In the genomic region with DNA sequence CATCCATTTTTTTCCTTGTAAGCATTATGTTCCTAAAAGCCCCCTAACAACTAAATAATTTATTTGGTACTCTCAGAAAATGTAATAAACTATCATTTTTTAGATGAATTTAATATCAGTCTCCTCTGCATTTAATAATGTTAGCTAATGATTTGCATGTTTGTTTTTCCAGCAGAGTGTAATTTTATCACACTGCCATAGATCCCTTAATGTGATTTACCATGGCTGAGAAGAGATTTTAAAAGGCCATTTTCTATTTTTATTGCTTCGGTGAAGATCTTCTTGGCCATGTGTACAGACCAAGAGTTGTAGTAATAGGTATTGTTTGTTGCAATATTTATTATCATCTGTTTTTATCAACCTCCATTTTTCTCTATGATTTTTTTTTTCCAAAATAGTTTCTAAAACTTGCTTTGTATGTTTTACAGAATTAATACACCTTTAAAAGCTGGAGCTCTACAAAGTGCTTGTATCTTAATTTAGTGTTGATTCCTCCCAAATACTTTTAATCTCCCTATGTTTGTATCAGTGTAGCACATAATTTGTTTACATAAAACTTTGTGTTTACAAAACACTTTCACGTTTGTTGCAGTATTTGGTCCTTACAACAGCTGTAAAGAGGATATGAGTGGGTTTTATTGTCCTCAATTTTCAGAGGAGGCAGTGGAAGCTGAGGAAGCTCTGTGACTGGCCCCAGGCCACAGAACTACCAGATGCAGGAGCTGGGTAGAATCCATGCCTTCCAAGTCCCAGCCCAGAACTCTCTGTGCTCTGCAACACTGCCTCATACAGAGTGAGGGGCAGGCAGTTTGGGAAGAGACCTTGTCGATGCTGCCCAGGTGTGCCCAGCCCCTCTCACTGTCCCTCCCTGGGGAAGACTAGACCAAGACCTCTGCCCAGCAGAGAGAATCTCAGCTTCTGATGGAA, we compare ENCODE assay signal across 20 cellular contexts. TPM values are rescaled to one million over a fixed set of nuclear protein-coding genes. Genes with fewer than 3 reads are reported as not detected.
DNase-seq lines count a peak whose midpoint lies in the region; ATAC-seq and TF ChIP-seq lines count a peak whose summit lies in the region.
"Had no signal": no experiment of that assay in that cellular context is flagged by ENCODE, and none has a peak within 500 bp of the region (broad histone marks: within the 10 kb centered on the region; RNA-seq: fewer than 3 reads in every experiment).

No MANE protein-coding gene starts in this region.

- no peak for TF ChIP-seq CTCF in HEK293 (tag by site-specific recombination; IDR thresholded peaks at IDR 0.05)
- TF ChIP-seq CTCF in WERI-Rb-1 (IDR thresholded peaks at IDR 0.05; ENCODE audit: low read depth, low read length) = no peak

- POLR2A ChIA-PET in HEK293 (lab: Yijun Ruan, JAX) = no interaction called here

- H3K36me3 ChIP-seq in HEK293 (ENCODE audit: control insufficient read depth in 2 of 2, insufficient read depth in 1 of 2, low read length in 2 of 2) (peaks cover 0 to 37% of the 10 kb centered on the region in 2 experiments; a peak in 1 of 3 replicates), WERI-Rb-1 (no peaks in the 10 kb centered on the region; the same call in 1 of the 2 replicates), rectal smooth muscle tissue (ENCODE audit: control insufficient read depth, insufficient read depth, low read length) (peaks cover 14% of the 10 kb centered on the region)

- H3K4me1 ChIP-seq in HEK293 (ENCODE audit: control insufficient read depth, insufficient read depth, low read length) (no peaks in the 10 kb centered on the region), rectal smooth muscle tissue (ENCODE audit: control insufficient read depth, insufficient read depth, low read length) (peaks cover 65% of the 10 kb centered on the region)

- no peak overlapping the region for H3K4me3 ChIP-seq in HEK293 (ENCODE audit: low read depth, low read length)
- no peak overlapping the region for H3K4me3 ChIP-seq in WERI-Rb-1 (ENCODE audit: low read depth, low read length)
- no peak overlapping the region for H3K4me3 ChIP-seq in rectal smooth muscle tissue (ENCODE audit: low read length)

- no peak overlapping the region for H3K9ac ChIP-seq in rectal smooth muscle tissue (ENCODE audit: low read length)

- H3K27ac ChIP-seq in HEK293 (ENCODE audit: extremely low read depth, low read depth, low read length) (no peak overlapping the region), WERI-Rb-1 (peak overlapping the region; percentile 30), rectal smooth muscle tissue (ENCODE audit: low read depth, low read length) (peak overlapping the region; percentile 86)

- CTCF ChIA-PET in HEK293 (lab: Yijun Ruan, JAX) = interaction anchor here (0.6 to 2.0 kb wide), 2 partner anchors 65 to 166 kb away, joined by 4 read pairs; no protein-coding TSS in a partner anchor

- no peak for ATAC-seq in HG03354 (IDR thresholded peaks at IDR 0.05; ENCODE audit: poor library complexity, severe bottlenecking, unreplicated experiment)
- no peak for ATAC-seq in left lobe of liver
- ATAC-seq: T-helper 17 cell had no signal

- H3K9me3 ChIP-seq in HEK293 (ENCODE audit: control insufficient read depth, insufficient read depth, low read depth, low read length) = no peaks in the 10 kb centered on the region
- no peaks in the 10 kb centered on the region for H3K9me3 ChIP-seq in WERI-Rb-1 (ENCODE audit: severe bottlenecking)

- H3K27me3 ChIP-seq in WERI-Rb-1 (ENCODE audit: insufficient read depth, low read depth, severe bottlenecking) (no peaks in the 10 kb centered on the region), rectal smooth muscle tissue (ENCODE audit: control insufficient read depth, insufficient read depth, low read length) (no peaks in the 10 kb centered on the region)

- no peak for DNase-seq in WERI-Rb-1
- DNase-seq in hypothalamus (lab: John Stamatoyannopoulos, UW) = peak in 30 of 51 donors; percentile 6 to 73 (median 29)
- no peak for DNase-seq in stimulated activated CD4-positive, alpha-beta T cell treated with anti-CD3 and anti-CD28 coated beads, Interleukin-12 subunit alpha, Interleukin-12 subunit beta, amount 100 ng/mL, for 4 hours
- DNase-seq in NCI-H2227 treated with DMSO at 0.1 percent for 48 hours (lab: John Stamatoyannopoulos, UW) = no peak
- DNase-seq in left lobe of liver (ENCODE audit: low spot score) = no peak
- DNase-seq: ACHN; activated B cell treated with CpG ODN at 0.5 μM for 24 hours; CD8-positive, alpha-beta memory T cell; DMS79 treated with DMSO at 0.1 percent for 48 hours; endodermal cell; foreskin fibroblast; HCEC 1CT; NCI-H1436 treated with DMSO at 0.1 percent for 48 hours; NCI-H2171 treated with DMSO at 0.1 percent for 48 hours; SHP77; stimulated activated naive CD4-positive, alpha-beta T cell treated with Interleukin-2 at 50 U/mL for 16 hours; T-helper 17 cell had no signal

TF ChIP-seq in HEK293, 187 proteins besides CTCF, POLR2A, EP300 and RAD21:
- no peak for TF ChIP-seq REPIN1 (tag by site-specific recombination; IDR thresholded peaks at IDR 0.05; ENCODE audit: low read depth)
- TF ChIP-seq TCF7L2 (IDR thresholded peaks at IDR 0.05; ENCODE audit: borderline replicate concordance, low read depth, low read length) = no peak
- no peak for TF ChIP-seq ZNF19 (tag by site-specific recombination; IDR thresholded peaks at IDR 0.05; ENCODE audit: low read depth)
- TF ChIP-seq ZBTB20 (tag by site-specific recombination; IDR thresholded peaks at IDR 0.05) = peak; percentile 32; the same call in 1 of the 2 replicates
- TF ChIP-seq ZNF571 (tag by site-specific recombination; IDR thresholded peaks at IDR 0.05) = no peak
- TF ChIP-seq ZSCAN16 (tag by site-specific recombination; IDR thresholded peaks at IDR 0.05) = no peak
- TF ChIP-seq ZBTB6 (tag by site-specific recombination; IDR thresholded peaks at IDR 0.05) = no peak
- no peak for TF ChIP-seq ZNF311 (tag by site-specific recombination; IDR thresholded peaks at IDR 0.05; ENCODE audit: borderline replicate concordance)
- no peak for TF ChIP-seq ZNF473 (tag by site-specific recombination; IDR thresholded peaks at IDR 0.05)
- no peak for TF ChIP-seq ZNF530 (tag by site-specific recombination; IDR thresholded peaks at IDR 0.05; ENCODE audit: low read depth)
- TF ChIP-seq IKZF3 (tag by site-specific recombination; IDR thresholded peaks at IDR 0.05) = no peak
- TF ChIP-seq GLI4 (tag by site-specific recombination; IDR thresholded peaks at IDR 0.05) = no peak
- TF ChIP-seq ZNF623 (tag by site-specific recombination; IDR thresholded peaks at IDR 0.05) = no peak
- no peak for TF ChIP-seq ZNF423 (tag by site-specific recombination; IDR thresholded peaks at IDR 0.05)
- peak; percentile 23; the same call in 1 of the 2 replicates for TF ChIP-seq ZBTB17 (tag by site-specific recombination; IDR thresholded peaks at IDR 0.05)
- TF ChIP-seq BCL11B (tag by site-specific recombination; IDR thresholded peaks at IDR 0.05; ENCODE audit: low read depth) = no peak
- no peak for TF ChIP-seq ZNF292 (tag by site-specific recombination; IDR thresholded peaks at IDR 0.05; ENCODE audit: borderline replicate concordance, low read depth)
- no peak for TF ChIP-seq ZNF10 (tag by site-specific recombination; IDR thresholded peaks at IDR 0.05)
- TF ChIP-seq ZNF621 (tag by site-specific recombination; IDR thresholded peaks at IDR 0.05) = no peak
- TF ChIP-seq ZNF146 (tag by site-specific recombination; IDR thresholded peaks at IDR 0.05) = no peak
- no peak for TF ChIP-seq ZFP69B (tag by site-specific recombination; IDR thresholded peaks at IDR 0.05)
- TF ChIP-seq, protein P1, sequence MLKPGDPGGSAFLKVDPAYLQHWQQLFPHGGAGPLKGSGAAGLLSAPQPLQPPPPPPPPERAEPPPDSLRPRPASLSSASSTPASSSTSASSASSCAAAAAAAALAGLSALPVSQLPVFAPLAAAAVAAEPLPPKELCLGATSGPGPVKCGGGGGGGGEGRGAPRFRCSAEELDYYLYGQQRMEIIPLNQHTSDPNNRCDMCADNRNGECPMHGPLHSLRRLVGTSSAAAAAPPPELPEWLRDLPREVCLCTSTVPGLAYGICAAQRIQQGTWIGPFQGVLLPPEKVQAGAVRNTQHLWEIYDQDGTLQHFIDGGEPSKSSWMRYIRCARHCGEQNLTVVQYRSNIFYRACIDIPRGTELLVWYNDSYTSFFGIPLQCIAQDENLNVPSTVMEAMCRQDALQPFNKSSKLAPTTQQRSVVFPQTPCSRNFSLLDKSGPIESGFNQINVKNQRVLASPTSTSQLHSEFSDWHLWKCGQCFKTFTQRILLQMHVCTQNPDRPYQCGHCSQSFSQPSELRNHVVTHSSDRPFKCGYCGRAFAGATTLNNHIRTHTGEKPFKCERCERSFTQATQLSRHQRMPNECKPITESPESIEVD (tag by site-specific recombination; IDR thresholded peaks at IDR 0.05) = peak; percentile 42; the same call in 1 of the 2 replicates
- no peak for TF ChIP-seq ZNF433 (tag by site-specific recombination; IDR thresholded peaks at IDR 0.05; ENCODE audit: low read depth)

RNA-seq across cellular contexts. Expression of gene FAM114A1, which starts 58.1 kb away (rescaled TPM):
- 52.6 TPM for total RNA-seq in left lobe of liver

Comparison
In these comparisons a context has a peak if more than half of its experiments do, and no peak if none do; other contexts are left out.
1. DNase-seq: peak in hypothalamus (30 of 51); none in WERI-Rb-1 (single experiment), stimulated activated CD4-positive, alpha-beta T cell treated with anti-CD3 and anti-CD28 coated beads, Interleukin-12 subunit alpha, Interleukin-12 subunit beta, amount 100 ng/mL, for 4 hours (single experiment), NCI-H2227 treated with DMSO at 0.1 percent for 48 hours (single experiment) and left lobe of liver (single experiment).